Comparison of ENCODE assay signal across 12 cellular contexts in genomic region chr15:77023576-77024272, GRCh38. TPM values are rescaled to one million over a fixed set of nuclear protein-coding genes. Genes with fewer than 3 reads are reported as not detected.
A peak's percentile ranks its signal among the peaks of the same experiment; 100 is the strongest.
DNase-seq lines count a peak whose midpoint lies in the region; ATAC-seq, FAIRE-seq and TF ChIP-seq lines count a peak whose summit lies in the region.
"Had no signal": no experiment of that assay in that cellular context is flagged by ENCODE, and none has a peak within 500 bp of the region (broad histone marks: within the 10 kb centered on the region; RNA-seq: fewer than 3 reads in every experiment).

No MANE protein-coding gene starts in this region.

- H3K9me3 ChIP-seq in BE2C = no peaks in the 10 kb centered on the region
- H3K9me3 ChIP-seq in kidney (ENCODE audit: control insufficient read depth in 1 of 2, low read length in 2 of 2) = no peaks in the 10 kb centered on the region
- H3K9me3 ChIP-seq: SJCRH30 had no signal

- TF ChIP-seq CTCF in BE2C (IDR thresholded peaks at IDR 0.05; ENCODE audit: low read depth, low read length) (no peak), natural killer cell (IDR thresholded peaks at IDR 0.05) (no peak), kidney (IDR thresholded peaks at IDR 0.05; ENCODE audit: borderline replicate concordance, extremely low read depth, insufficient read depth) (no peak)

- H3K4me3 ChIP-seq in BE2C (ENCODE audit: low read depth, low read length) (no peak overlapping the region), kidney (ENCODE audit: low read length in 2 of 2) (no peak overlapping the region)
- H3K4me3 ChIP-seq: SJCRH30 had no signal

- H3K27me3 Mint-ChIP-seq in activated naive CD8-positive, alpha-beta T cell treated with anti-CD3 and anti-CD28 coated beads for 36 hours = no peaks in the 10 kb centered on the region
- H3K27me3 Mint-ChIP-seq in natural killer cell (ENCODE audit: low read depth in 2 of 2) = no peaks in the 10 kb centered on the region

- peak overlapping the region; percentile 100 for H3K27ac Mint-ChIP-seq in activated naive CD8-positive, alpha-beta T cell treated with anti-CD3 and anti-CD28 coated beads for 36 hours
- H3K27ac Mint-ChIP-seq in natural killer cell = peak overlapping the region; percentile 96 to 99
- H3K27ac Mint-ChIP-seq: WTC11 had no signal

- FAIRE-seq in GM12891 (lab: Jason Lieb, UNC) = no peak
- FAIRE-seq in kidney (lab: Jason Lieb, UNC) = no peak

- H3K36me3 ChIP-seq in BE2C (no peaks in the 10 kb centered on the region), kidney (ENCODE audit: control insufficient read depth in 1 of 2, insufficient read depth in 2 of 2, low read length in 2 of 2) (no peaks in the 10 kb centered on the region)
- H3K36me3 ChIP-seq: SJCRH30 had no signal

- H3K9me3 Mint-ChIP-seq in activated naive CD8-positive, alpha-beta T cell treated with anti-CD3 and anti-CD28 coated beads for 36 hours = no peaks in the 10 kb centered on the region
- H3K9me3 Mint-ChIP-seq in natural killer cell = no peaks in the 10 kb centered on the region
- H3K9me3 Mint-ChIP-seq: WTC11 had no signal

- H3K9ac ChIP-seq in kidney (ENCODE audit: low read length in 2 of 2) = no peak overlapping the region
- H3K9ac ChIP-seq: KMS-11 had no signal

- peaks cover 29% of the 10 kb centered on the region for H3K36me3 Mint-ChIP-seq in activated naive CD8-positive, alpha-beta T cell treated with anti-CD3 and anti-CD28 coated beads for 36 hours
- H3K36me3 Mint-ChIP-seq in natural killer cell = no peaks in the 10 kb centered on the region
- H3K36me3 Mint-ChIP-seq: WTC11 had no signal

- peaks cover 61% of the 10 kb centered on the region for H3K4me1 Mint-ChIP-seq in activated naive CD8-positive, alpha-beta T cell treated with anti-CD3 and anti-CD28 coated beads for 36 hours
- peaks cover 55 to 76% of the 10 kb centered on the region in 2 donors for H3K4me1 Mint-ChIP-seq in natural killer cell
- H3K4me1 Mint-ChIP-seq: WTC11 had no signal

- H3K27ac ChIP-seq in kidney (ENCODE audit: low read depth in 2 of 2, low read length in 2 of 2) = no peak overlapping the region
- H3K27ac ChIP-seq: KMS-11, SJCRH30 had no signal

- TF ChIP-seq POLR2A in GM12891 (IDR thresholded peaks at IDR 0.05; ENCODE audit: low read depth, low read length) = no peak

- DNase-seq in BE2C = peak; percentile 10
- peak; percentile 23 for DNase-seq in GM12891 (ENCODE audit: insufficient read length, low spot score)
- no peak for DNase-seq in activated naive CD8-positive, alpha-beta T cell treated with anti-CD3 and anti-CD28 coated beads for 36 hours
- DNase-seq in natural killer cell = no peak
- DNase-seq in kidney = no peak
- DNase-seq in AG08396 (ENCODE audit: low spot score) = no peak

- intact Hi-C loops in natural killer cell (cut with micrococcal nuclease) (loop anchor here (5.0 kb wide), 4 partner anchors 36 to 519 kb away; no protein-coding TSS in a partner anchor), kidney (cut with DNase I) (loop anchor here (5.0 kb wide), 1 partner anchor 519 kb away; no protein-coding TSS in a partner anchor)

- no peaks in the 10 kb centered on the region for H3K27me3 ChIP-seq in BE2C
- H3K27me3 ChIP-seq: SJCRH30 had no signal

- H3K4me1 ChIP-seq in BE2C (no peaks in the 10 kb centered on the region), kidney (ENCODE audit: control insufficient read depth in 1 of 2, insufficient read depth in 1 of 2, low read depth in 1 of 2, low read length in 2 of 2) (peaks cover 0 to 5% of the 10 kb centered on the region in 2 donors)

- ATAC-seq in natural killer cell = peak in 2 of 3 donors; percentile 37 to 47
- no peak for ATAC-seq in HG02885 (IDR thresholded peaks at IDR 0.05; ENCODE audit: poor library complexity, unreplicated experiment)
- ATAC-seq in GM18520 (IDR thresholded peaks at IDR 0.05; ENCODE audit: unreplicated experiment) = no peak

- H3K4me3 Mint-ChIP-seq in activated naive CD8-positive, alpha-beta T cell treated with anti-CD3 and anti-CD28 coated beads for 36 hours = no peak overlapping the region
- peak overlapping the region; percentile 83 for H3K4me3 Mint-ChIP-seq in natural killer cell
- H3K4me3 Mint-ChIP-seq: WTC11 had no signal

TF ChIP-seq in GM12891, 5 proteins besides CTCF, POLR2A, EP300 and RAD21:
- TF ChIP-seq POLR2AphosphoS5 (IDR thresholded peaks at IDR 0.05; ENCODE audit: low read depth, low read length) (no peak), PAX5 (IDR thresholded peaks at IDR 0.05; ENCODE audit: insufficient read depth, low read length, severe bottlenecking) (no peak), SPI1 (IDR thresholded peaks at IDR 0.05; ENCODE audit: low read depth, low read length) (no peak), POU2F2 (IDR thresholded peaks at IDR 0.05; ENCODE audit: low read depth, low read length) (no peak), TAF1 (IDR thresholded peaks at IDR 0.05; ENCODE audit: low read depth, low read length) (no peak)

RNA-seq across cellular contexts. Expression of gene PSTPIP1, which starts 28.8 kb away (rescaled TPM):
- 7.2 TPM for polyA plus RNA-seq in BE2C (2012; ENCODE audit: insufficient read depth, insufficient read length, low read depth)
- 5.2 TPM for polyA plus RNA-seq in GM12891 (2012; ENCODE audit: low read depth, missing spikeins)
- 10 to 100 TPM; 93.4 to 94.5 TPM for total RNA-seq in activated naive CD8-positive, alpha-beta T cell treated with anti-CD3 and anti-CD28 coated beads for 36 hours
- total RNA-seq in natural killer cell (100 to 1,000 TPM; 218 to 316 (median 228) TPM), kidney (22.1 TPM)
- polyA plus RNA-seq in kidney (ENCODE audit: insufficient read depth, low read depth, low replicate concordance) = 2.2 TPM
- total RNA-seq: renal cortical epithelial cell had no signal

RNA-seq across cellular contexts. Expression of gene TSPAN3, which starts 47.2 kb away (rescaled TPM):
- 387 TPM for polyA plus RNA-seq in BE2C (2012; ENCODE audit: insufficient read depth, insufficient read length, low read depth)
- 34.5 TPM for polyA plus RNA-seq in GM12891 (2012; ENCODE audit: low read depth, missing spikeins)
- total RNA-seq in activated naive CD8-positive, alpha-beta T cell treated with anti-CD3 and anti-CD28 coated beads for 36 hours = 10 to 100 TPM; 40.6 to 43.1 TPM
- total RNA-seq in natural killer cell (10 to 100 TPM; 18.7 to 37.4 (median 29.9) TPM), kidney (245 TPM)
- 273 TPM for polyA plus RNA-seq in kidney (ENCODE audit: insufficient read depth, low read depth, low replicate concordance)

Comparison
In these comparisons a context has a peak if more than half of its experiments do, and no peak if none do; other contexts are left out.
1. DNase-seq: peak in BE2C (single experiment) and GM12891 (single experiment); none in activated naive CD8-positive, alpha-beta T cell treated with anti-CD3 and anti-CD28 coated beads for 36 hours (single experiment), natural killer cell (single experiment), kidney (single experiment) and AG08396 (single experiment).
2. ATAC-seq: peak in natural killer cell (2 of 3); none in HG02885 (single experiment) and GM18520 (single experiment).